In the genomic region with DNA sequence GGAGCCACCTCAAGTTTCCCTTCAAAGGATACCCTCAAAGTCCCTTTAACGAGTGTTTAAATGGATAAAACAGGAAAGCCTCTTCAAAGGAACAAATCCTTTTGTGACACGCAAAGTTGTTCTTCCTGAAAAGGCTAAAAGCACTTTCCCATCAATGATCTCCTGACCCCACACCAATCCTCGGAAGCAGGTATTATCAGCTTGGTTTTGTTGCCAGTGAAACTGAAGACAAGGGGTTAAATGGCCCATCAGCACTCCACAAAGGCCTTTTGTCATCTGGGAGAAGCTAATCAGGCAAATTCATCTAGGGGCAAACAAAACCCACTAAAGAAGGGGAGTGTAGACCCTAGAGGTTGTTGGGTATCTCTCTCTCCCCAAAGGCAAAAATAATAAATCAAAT, we compare ENCODE assay signal across 21 cellular contexts.
DNase-seq lines count a peak whose midpoint lies in the region; ATAC-seq and TF ChIP-seq lines count a peak whose summit lies in the region.
"Had no signal": no experiment of that assay in that cellular context is flagged by ENCODE, and none has a peak within 500 bp of the region (broad histone marks: within the 10 kb centered on the region; RNA-seq: fewer than 3 reads in every experiment).

No MANE protein-coding gene starts in this region.

- DNase-seq in NCI-H748 (lab: John Stamatoyannopoulos, UW; ENCODE audit: unreplicated experiment) (peak; percentile 28), NCI-H748 treated with DMSO at 0.1 percent for 48 hours (lab: John Stamatoyannopoulos, UW) (no peak), NCI-H526 (lab: John Stamatoyannopoulos, UW) (peak; percentile 50 to 52), iPS-NIHi11 (ENCODE audit: low spot score) (peak; percentile 55), progenitor cell of endocrine pancreas (ENCODE audit: low spot score, unreplicated experiment) (no peak), gastrocnemius medialis (no peak), cerebellar cortex (ENCODE audit: low spot score) (no peak), esophagus muscularis mucosa (ENCODE audit: extremely low spot score) (no peak)
- DNase-seq: 8988T; CD8-positive, alpha-beta T cell; GM23248; Kasumi-1; NCI-H187; NCI-H2107; NCI-H2227 treated with DMSO at 0.1 percent for 48 hours; NCI-H510A; OCI-M1 had no signal

- TF ChIP-seq EP300 in esophagus muscularis mucosa (IDR thresholded peaks at IDR 0.05): no peak

- intact Hi-C loops in gastrocnemius medialis (cut with DNase I; ENCODE audit: low total_unique reads): no loop called here
- intact Hi-C loops in esophagus muscularis mucosa (cut with DNase I): no loop called here

- no peaks in the 10 kb centered on the region for H3K9me3 Mint-ChIP-seq in progenitor cell of endocrine pancreas (ENCODE audit: low read depth)
- H3K9me3 Mint-ChIP-seq: CD8-positive, alpha-beta T cell had no signal

- in situ Hi-C loops in gastrocnemius medialis (cut with MboI; ENCODE audit: low sequenced_read_pairs in 4 of 4): no loop called here

- H3K27ac ChIP-seq in gastrocnemius medialis (no peak overlapping the region), esophagus muscularis mucosa (replicated peaks in 1 of 4) (no peak overlapping the region)
- H3K27ac ChIP-seq: BLaER1 treated with 17β-estradiol and CSF1 and Interleukin-3, amounts not matched to agents 10 nM and 100 nM; GM23248; SK-N-MC had no signal

- H3K36me3 ChIP-seq in gastrocnemius medialis: no peaks in the 10 kb centered on the region
- H3K36me3 ChIP-seq in esophagus muscularis mucosa: no peaks in the 10 kb centered on the region
- H3K36me3 ChIP-seq: BLaER1 treated with 17β-estradiol and CSF1 and Interleukin-3, amounts not matched to agents 10 nM and 100 nM had no signal

- 56% methylated on average over 3 of the region's 3 CpGs for WGBS in esophagus muscularis mucosa

- TF ChIP-seq CTCF in progenitor cell of endocrine pancreas (IDR thresholded peaks at IDR 0.05; ENCODE audit: unreplicated experiment) (no peak), gastrocnemius medialis (IDR thresholded peaks at IDR 0.05 in 4 of 5, conservative IDR thresholded peaks at IDR 0.05 in 1 of 5) (no peak), esophagus muscularis mucosa (IDR thresholded peaks at IDR 0.05) (no peak)

- H3K27me3 ChIP-seq in gastrocnemius medialis: no peaks in the 10 kb centered on the region
- no peaks in the 10 kb centered on the region for H3K27me3 ChIP-seq in esophagus muscularis mucosa
- H3K27me3 ChIP-seq: BLaER1 treated with 17β-estradiol and CSF1 and Interleukin-3, amounts not matched to agents 10 nM and 100 nM had no signal

- no peak for ATAC-seq in gastrocnemius medialis
- ATAC-seq: CD8-positive, alpha-beta T cell; HCT116; Right ventricle myocardium inferior had no signal

- no peaks in the 10 kb centered on the region for H3K36me3 Mint-ChIP-seq in progenitor cell of endocrine pancreas (ENCODE audit: insufficient read depth)
- H3K36me3 Mint-ChIP-seq: CD8-positive, alpha-beta T cell had no signal

- H3K4me1 Mint-ChIP-seq in progenitor cell of endocrine pancreas (ENCODE audit: low read depth): peaks cover 51% of the 10 kb centered on the region

- no peak overlapping the region for H3K4me3 ChIP-seq in gastrocnemius medialis
- H3K4me3 ChIP-seq in esophagus muscularis mucosa: no peak overlapping the region
- H3K4me3 ChIP-seq: BLaER1 treated with 17β-estradiol and CSF1 and Interleukin-3, amounts not matched to agents 10 nM and 100 nM; GM23248; SK-N-MC had no signal

- H3K4me3 Mint-ChIP-seq in progenitor cell of endocrine pancreas (ENCODE audit: low read depth): no peak overlapping the region
- H3K4me3 Mint-ChIP-seq: CD8-positive, alpha-beta T cell had no signal

- H3K4me1 ChIP-seq in gastrocnemius medialis (no peaks in the 10 kb centered on the region), esophagus muscularis mucosa (peaks cover 0 to 6% (median 0%) of the 10 kb centered on the region in 4 donors)

- peaks cover 15% of the 10 kb centered on the region for H3K27me3 Mint-ChIP-seq in progenitor cell of endocrine pancreas

- TF ChIP-seq POLR2A in gastrocnemius medialis (IDR thresholded peaks at IDR 0.05) (no peak), esophagus muscularis mucosa (IDR thresholded peaks at IDR 0.05; ENCODE audit: low read depth) (no peak)

- H3K9me3 ChIP-seq in gastrocnemius medialis (no peaks in the 10 kb centered on the region), esophagus muscularis mucosa (no peaks in the 10 kb centered on the region)
- H3K9me3 ChIP-seq: BLaER1 treated with 17β-estradiol and CSF1 and Interleukin-3, amounts not matched to agents 10 nM and 100 nM had no signal

- H3K27ac Mint-ChIP-seq in progenitor cell of endocrine pancreas: peak overlapping the region; percentile 17
- H3K27ac Mint-ChIP-seq: CD8-positive, alpha-beta T cell had no signal

Comparison
In these comparisons a context has a peak if more than half of its experiments do, and no peak if none do; other contexts are left out.
1. DNase-seq: peak in NCI-H748 (single experiment), NCI-H526 (2 of 2) and iPS-NIHi11 (single experiment); none in NCI-H748 treated with DMSO at 0.1 percent for 48 hours (single experiment), progenitor cell of endocrine pancreas (single experiment), gastrocnemius medialis (0 of 2), cerebellar cortex (single experiment) and esophagus muscularis mucosa (single experiment).